In the genomic region with DNA sequence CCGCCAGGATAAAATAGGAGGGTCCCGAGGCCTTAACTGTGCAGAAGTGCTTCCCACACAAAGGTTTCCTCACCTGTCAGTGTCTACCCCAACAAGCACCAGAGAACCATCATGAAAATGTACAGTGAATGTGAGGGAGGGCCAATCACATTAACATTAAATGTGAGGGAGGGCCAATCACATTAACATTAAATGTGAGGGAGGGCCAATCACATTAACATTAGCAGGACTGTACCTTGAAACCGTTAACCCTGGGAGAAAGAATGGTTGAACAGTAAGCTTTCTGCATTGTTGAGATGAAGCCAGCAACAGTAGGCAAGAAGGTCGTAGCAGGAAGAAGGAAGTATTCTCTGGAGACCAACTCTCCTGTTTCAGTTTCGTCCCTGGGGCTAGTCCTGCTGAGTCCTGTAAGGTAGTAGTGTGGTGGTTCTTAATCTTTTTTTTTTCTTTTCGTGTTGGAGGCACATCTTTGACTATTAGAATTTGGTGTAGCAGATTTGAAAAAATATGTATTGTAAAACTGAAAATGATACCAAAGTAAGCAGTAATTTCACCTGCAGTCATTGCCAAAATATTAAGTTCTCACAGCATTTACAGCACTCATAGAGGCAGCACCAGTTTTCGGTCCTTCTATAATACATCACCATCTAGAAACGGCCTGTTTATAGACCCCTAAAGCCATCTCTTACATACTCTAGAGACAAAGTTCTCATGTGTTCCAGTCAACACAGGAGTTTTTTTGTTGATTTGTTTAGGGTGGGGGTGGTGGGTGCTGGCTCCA, we compare ENCODE assay signal across 8 cellular contexts.
DNase-seq lines count a peak whose midpoint lies in the region; ATAC-seq and TF ChIP-seq lines count a peak whose summit lies in the region.

No MANE protein-coding gene starts in this region.

- peak; percentile 8 for DNase-seq in DMS153 (lab: John Stamatoyannopoulos, UW)
- no peak for DNase-seq in DMS153 treated with DMSO at 0.1 percent for 48 hours (lab: John Stamatoyannopoulos, UW; ENCODE audit: unreplicated experiment)
- peak; percentile 87 for DNase-seq in MM.1S
- DNase-seq in 8988T: no peak
- DNase-seq in stimulated activated CD4-positive, alpha-beta T cell treated with anti-CD3 and anti-CD28 coated beads, Interleukin-1b, Interleukin-23, amount 100 ng/mL, for 48 hours: no peak
- no peak for DNase-seq in SJCRH30

- H3F3A ChIP-seq in MM.1S (ENCODE audit: insufficient read depth, low read length): peaks cover 12% of the 10 kb centered on the region; the same call in 1 of the 2 replicates

- H3K4me1 ChIP-seq in MM.1S (ENCODE audit: low read length) (peaks cover 7% of the 10 kb centered on the region), SJCRH30 (no peaks in the 10 kb centered on the region)

- peak; percentile 96 for ATAC-seq in GM21717 (IDR thresholded peaks at IDR 0.05; ENCODE audit: unreplicated experiment)
- ATAC-seq in esophagus mucosa: peak; percentile 68

- H3K4me2 ChIP-seq in MM.1S (ENCODE audit: low read depth, low read length): peak overlapping the region; percentile 68

- H3K9me3 ChIP-seq in MM.1S (replicated peaks; ENCODE audit: insufficient read depth, low read length): no peaks in the 10 kb centered on the region
- H3K9me3 ChIP-seq in SJCRH30 (replicated peaks): no peaks in the 10 kb centered on the region

- no peaks in the 10 kb centered on the region for H3K36me3 ChIP-seq in MM.1S (replicated peaks; ENCODE audit: insufficient read depth, low read length)
- no peaks in the 10 kb centered on the region for H3K36me3 ChIP-seq in SJCRH30

- no peaks in the 10 kb centered on the region for H3K9me2 ChIP-seq in MM.1S (replicated peaks; ENCODE audit: insufficient read depth, low read length)

- TF ChIP-seq CTCF in MM.1S (IDR thresholded peaks at IDR 0.05; ENCODE audit: low read length): no peak

- H3K27ac ChIP-seq in MM.1S (ENCODE audit: low read length): peak overlapping the region; percentile 46; the same call in 1 of the 2 replicates
- H3K27ac ChIP-seq in SJCRH30: no peak overlapping the region

- H3K27me3 ChIP-seq in MM.1S (replicated peaks; ENCODE audit: insufficient read depth, low read length) (no peaks in the 10 kb centered on the region), SJCRH30 (no peaks in the 10 kb centered on the region)

- H3K4me3 ChIP-seq in MM.1S (ENCODE audit: low read length): peak overlapping the region; percentile 32
- H3K4me3 ChIP-seq in SJCRH30: no peak overlapping the region

- peak overlapping the region; percentile 18; the same call in 1 of the 2 replicates for H3K9ac ChIP-seq in MM.1S (ENCODE audit: low read length)

- peak overlapping the region; percentile 34 for H2AFZ ChIP-seq in MM.1S (ENCODE audit: low read length)

- no peaks in the 10 kb centered on the region for H4K20me1 ChIP-seq in MM.1S (ENCODE audit: insufficient read depth, low read length)

- H3K79me2 ChIP-seq in MM.1S (ENCODE audit: low read length): no peaks in the 10 kb centered on the region

Comparison
In these comparisons a context has a peak if more than half of its experiments do, and no peak if none do; other contexts are left out.
1. DNase-seq: peak in DMS153 (single experiment) and MM.1S (single experiment); none in DMS153 treated with DMSO at 0.1 percent for 48 hours (single experiment), 8988T (single experiment), stimulated activated CD4-positive, alpha-beta T cell treated with anti-CD3 and anti-CD28 coated beads, Interleukin-1b, Interleukin-23, amount 100 ng/mL, for 48 hours (single experiment) and SJCRH30 (0 of 2).